25 cellular contexts compared by ENCODE assay signal in genomic region chr9:73114058-73114457, GRCh38.
"Had no signal": no experiment of that assay in that cellular context is flagged by ENCODE, and none has a peak within 500 bp of the region (broad histone marks: within the 10 kb centered on the region; RNA-seq: fewer than 3 reads in every experiment).

No MANE protein-coding gene starts in this region.

- H3K9me3 Mint-ChIP-seq: activated B cell treated with CpG ODN at 0.5 μM for 24 hours; activated naive CD4-positive, alpha-beta T cell treated with anti-CD3 and anti-CD28 coated beads for 36 hours; activated T-cell treated with anti-CD3 and anti-CD28 coated beads, Interleukin-2, amount 50 U/mL, for 72 hours; dendritic cell treated with granulocyte-macrophage colony-stimulating factor and Interleukin-4, amounts not matched to agents 40 ng/mL and 50 ng/mL, for 4 days; nephron had no signal

- H3K4me1 Mint-ChIP-seq: activated B cell treated with CpG ODN at 0.5 μM for 24 hours had no signal

- H3K4me3 Mint-ChIP-seq: activated B cell treated with CpG ODN at 0.5 μM for 24 hours; activated CD4-positive, alpha-beta T cell treated with anti-CD3 and anti-CD28 coated beads for 36 hours; activated naive CD4-positive, alpha-beta T cell treated with anti-CD3 and anti-CD28 coated beads for 36 hours; activated T-cell treated with anti-CD3 and anti-CD28 coated beads, Interleukin-2, amount 50 U/mL, for 72 hours; dendritic cell treated with granulocyte-macrophage colony-stimulating factor and Interleukin-4, amounts not matched to agents 40 ng/mL and 50 ng/mL, for 4 days; mesothelial cell of epicardium; nephron had no signal

- DNase-seq: activated B cell treated with CpG ODN at 0.5 μM for 24 hours; activated CD4-positive, alpha-beta T cell treated with anti-CD3 and anti-CD28 coated beads for 36 hours; activated CD4-positive, alpha-beta T cell treated with anti-CD3 and anti-CD28 coated beads, Interleukin-2, amount 50 U/mL, for 4 hours; activated effector memory CD4-positive, alpha-beta T cell treated with Interleukin-2 at 50 U/mL for 16 hours; activated naive CD4-positive, alpha-beta T cell treated with anti-CD3 and anti-CD28 coated beads for 36 hours; activated T-cell treated with anti-CD3 and anti-CD28 coated beads, Interleukin-2, amount 50 U/mL, for 72 hours; brain microvascular endothelial cell; caudate nucleus; effector CD4-positive, alpha-beta T cell; head of caudate nucleus; hypothalamus; left ventricle myocardium inferior; ovary; psoas muscle; stimulated activated CD4-positive, alpha-beta T cell treated with anti-CD3 and anti-CD28 coated beads, Interleukin-4, amount 100 ng/mL, for 4 hours; stimulated activated naive CD8-positive, alpha-beta T cell treated with anti-CD3 and anti-CD28 coated beads, Interleukin-15, Interleukin-2, amounts not matched to agents 100 U/mL and 50 U/mL, for 24 hours; upper lobe of right lung had no signal

- H3K36me3 Mint-ChIP-seq: mesothelial cell of epicardium had no signal

- H3K9me3 ChIP-seq: ascending aorta, esophagus muscularis mucosa, gastroesophageal sphincter, left ventricle myocardium inferior, neutrophil, ovary, psoas muscle, right atrium auricular region, upper lobe of right lung had no signal

- H3K27me3 Mint-ChIP-seq: activated B cell treated with CpG ODN at 0.5 μM for 24 hours; activated CD4-positive, alpha-beta T cell treated with anti-CD3 and anti-CD28 coated beads for 36 hours; dendritic cell treated with granulocyte-macrophage colony-stimulating factor and Interleukin-4, amounts not matched to agents 40 ng/mL and 50 ng/mL, for 4 days had no signal

- H3K27ac Mint-ChIP-seq: activated B cell treated with CpG ODN at 0.5 μM for 24 hours; activated naive CD4-positive, alpha-beta T cell treated with anti-CD3 and anti-CD28 coated beads for 36 hours; activated T-cell treated with anti-CD3 and anti-CD28 coated beads, Interleukin-2, amount 50 U/mL, for 72 hours; dendritic cell treated with granulocyte-macrophage colony-stimulating factor and Interleukin-4, amounts not matched to agents 40 ng/mL and 50 ng/mL, for 4 days; mesothelial cell of epicardium; nephron had no signal

- ATAC-seq: activated CD4-positive, alpha-beta T cell treated with anti-CD3 and anti-CD28 coated beads for 36 hours; activated T-cell treated with anti-CD3 and anti-CD28 coated beads, Interleukin-2, amount 50 U/mL, for 72 hours; gastroesophageal sphincter; psoas muscle; stimulated activated naive CD8-positive, alpha-beta T cell treated with anti-CD3 and anti-CD28 coated beads, Interleukin-15, Interleukin-2, amounts not matched to agents 100 U/mL and 50 U/mL, for 24 hours; upper lobe of right lung had no signal
